Comparison of ENCODE assay signal across 9 cellular contexts in genomic region chr11:120801801-120802689, GRCh38.
DNase-seq lines count a peak whose midpoint lies in the region; ATAC-seq, FAIRE-seq and TF ChIP-seq lines count a peak whose summit lies in the region.
"Had no signal": no experiment of that assay in that cellular context is flagged by ENCODE, and none has a peak within 500 bp of the region (broad histone marks: within the 10 kb centered on the region; RNA-seq: fewer than 3 reads in every experiment).

No MANE protein-coding gene starts in this region.

- FAIRE-seq in HepG2 (lab: Jason Lieb, UNC): peak; percentile 65

- no peak for TF ChIP-seq EP300 in HepG2 (IDR thresholded peaks at IDR 0.05; ENCODE audit: low read depth in 2 of 2, low read length in 2 of 2)
- TF ChIP-seq EP300 in HepG2 (CRISPR knock-in tag; IDR thresholded peaks at IDR 0.05; ENCODE audit: borderline replicate concordance): no peak

- H3K9me3 Mint-ChIP-seq in chondrocyte (ENCODE audit: low read depth): no peaks in the 10 kb centered on the region

- in situ Hi-C loops in HepG2 (cut with HindIII; ENCODE audit: extremely low pct_ligation_motif_present, low pct_unique_long_range_greater_than_20kb): loop anchor here (10.0 kb wide), 1 partner anchor 287 kb away; the partner anchor contains the start of gene GRIK4

- no peaks in the 10 kb centered on the region for H3K36me3 Mint-ChIP-seq in chondrocyte (ENCODE audit: low read depth)

- H2AFZ ChIP-seq in HepG2 (ENCODE audit: low read length): no peak overlapping the region

- DNase-seq in NCI-H524 (lab: John Stamatoyannopoulos, UW) (peak; percentile 18 to 69), NCI-H524 treated with DMSO at 0.1 percent for 48 hours (lab: John Stamatoyannopoulos, UW) (no peak), NAMALWA (ENCODE audit: low spot score) (peak; percentile 52), UCSD-AML1 (lab: John Stamatoyannopoulos, UW; ENCODE audit: unreplicated experiment) (peak; percentile 26), chondrocyte (ENCODE audit: low spot score) (peak; percentile 57), HepG2 (ENCODE audit: low spot score) (peak; percentile 28)
- peak in 2 of 3 experiments; percentile 10 to 15 for DNase-seq in stimulated activated CD4-positive, alpha-beta T cell treated with anti-CD3 and anti-CD28 coated beads, TNF-alpha, amount 100 ng/mL, for 4 hours (ENCODE audit: low read depth in 3 of 3)

- no peaks in the 10 kb centered on the region for H3K36me3 ChIP-seq in HepG2 (replicated peaks in 1 of 2; ENCODE audit: control insufficient read depth in 1 of 2, insufficient read depth in 2 of 2, low read length in 2 of 2)

- peak; percentile 25; the same call in 1 of the 2 replicates for TF ChIP-seq RAD21 in HepG2 (CRISPR knock-in tag; IDR thresholded peaks at IDR 0.05)

- BruUV-seq in HepG2 (replicated peaks; lab: Mats Ljungman, UMichigan): no TSS peak

- no peak overlapping the region for H3K9ac ChIP-seq in HepG2 (ENCODE audit: insufficient read depth, low read depth, low read length)

- no peak for TF ChIP-seq POLR2A in HepG2 (IDR thresholded peaks at IDR 0.05; ENCODE audit: insufficient read depth in 1 of 2, low read depth in 2 of 2, low read length in 2 of 2)

- CTCF ChIA-PET in HepG2 (lab: Yijun Ruan, JAX; ENCODE audit: low intra/inter-chr PET ratio, low total read pairs): interaction anchor here (0.8 to 1.5 kb wide), 3 partner anchors 127 to 291 kb away, joined by 3 to 5 read pairs (median 3); partner anchors contain the start of gene GRIK4

- no peak overlapping the region for H3K4me3 Mint-ChIP-seq in chondrocyte (ENCODE audit: unreplicated experiment)

- TF ChIP-seq CTCF in chondrocyte (IDR thresholded peaks at IDR 0.05) (peak; percentile 89), HepG2 (CRISPR knock-in tag; IDR thresholded peaks at IDR 0.05) (peak; percentile 83)

- no peaks in the 10 kb centered on the region for H4K20me1 ChIP-seq in HepG2 (ENCODE audit: insufficient read depth, low read length)

- POLR2A ChIA-PET in HepG2 (lab: Yijun Ruan, JAX): no interaction called here

- no peaks in the 10 kb centered on the region for H3K9me3 ChIP-seq in HepG2 (ENCODE audit: low read length)

- peak; percentile 87 for ATAC-seq in HepG2
- ATAC-seq in HG03565 (IDR thresholded peaks at IDR 0.05; ENCODE audit: unreplicated experiment): no peak

- no peaks in the 10 kb centered on the region for H3K4me1 Mint-ChIP-seq in chondrocyte (ENCODE audit: low read depth)

- H3K4me3 ChIP-seq in HepG2 (replicated peaks in 1 of 3; ENCODE audit: insufficient read depth in 1 of 3, low read depth in 2 of 3, low read length in 3 of 3): no peak overlapping the region

- no peak overlapping the region for H3K27ac Mint-ChIP-seq in chondrocyte (ENCODE audit: unreplicated experiment)

- 0 out of 5 replicates have a peak, but pooled peaks cover 0 to 2% of the 10 kb centered on the region in 2 experiments for H3K27me3 ChIP-seq in HepG2 (ENCODE audit: control insufficient read depth in 1 of 2, insufficient read depth in 2 of 2, low read length in 2 of 2)

- peaks cover 20% of the 10 kb centered on the region for H3K27me3 Mint-ChIP-seq in chondrocyte (ENCODE audit: low read depth)

- peaks cover 21% of the 10 kb centered on the region for H3K4me1 ChIP-seq in HepG2 (ENCODE audit: insufficient read depth, low read length)

- no peak overlapping the region for H3K4me2 ChIP-seq in HepG2 (ENCODE audit: low read depth, low read length)

- no peak overlapping the region for H3K27ac ChIP-seq in HepG2 (ENCODE audit: extremely low read length, insufficient read depth, low read length)
- H3K27ac ChIP-seq: epithelial cell of prostate had no signal

- H3K79me2 ChIP-seq in HepG2 (ENCODE audit: insufficient read depth, low read length): no peaks in the 10 kb centered on the region

- intact Hi-C loops in HepG2 (cut with micrococcal nuclease; ENCODE audit: unreplicated experiment): loop anchor here (1.0 to 10.0 kb wide), 2 partner anchors 142 to 287 kb away; partner anchors contain the start of gene GRIK4

- WGBS in HepG2 (ENCODE audit: low lambda C conversion rate): 15% methylated on average over 8 of the region's 9 CpGs

TF ChIP-seq in HepG2, 621 proteins besides CTCF, POLR2A, EP300 and RAD21 (continues in another document):
- TF ChIP-seq ZNF562 (CRISPR knock-in tag; IDR thresholded peaks at IDR 0.05; ENCODE audit: borderline replicate concordance): no peak
- no peak for TF ChIP-seq ZNF737 (CRISPR knock-in tag; IDR thresholded peaks at IDR 0.05; ENCODE audit: borderline replicate concordance)
- peak; percentile 48; the same call in 1 of the 2 replicates for TF ChIP-seq THAP9 (CRISPR knock-in tag; IDR thresholded peaks at IDR 0.05; ENCODE audit: borderline replicate concordance)
- TF ChIP-seq ZNF619 (CRISPR knock-in tag; IDR thresholded peaks at IDR 0.05): peak; percentile 62; the same call in 1 of the 2 replicates
- peak; percentile 46; the same call in 1 of the 2 replicates for TF ChIP-seq ZNF350 (CRISPR knock-in tag; IDR thresholded peaks at IDR 0.05; ENCODE audit: borderline replicate concordance, low read depth)
- no peak for TF ChIP-seq PAX8 (CRISPR knock-in tag; IDR thresholded peaks at IDR 0.05; ENCODE audit: borderline replicate concordance)
- TF ChIP-seq STAT5B (CRISPR knock-in tag; IDR thresholded peaks at IDR 0.05): no peak
- no peak for TF ChIP-seq ZNF780A (CRISPR knock-in tag; IDR thresholded peaks at IDR 0.05)
- TF ChIP-seq XRCC5 (optimal IDR thresholded peaks at IDR 0.05; ENCODE audit: low read length): peak; percentile 67
- no peak for TF ChIP-seq MAFG (CRISPR knock-in tag; IDR thresholded peaks at IDR 0.05)
- TF ChIP-seq ZNF687 (CRISPR knock-in tag; IDR thresholded peaks at IDR 0.05): no peak
- TF ChIP-seq SMAD1 (CRISPR knock-in tag; IDR thresholded peaks at IDR 0.05; ENCODE audit: borderline replicate concordance, low read depth): no peak
- TF ChIP-seq ZNF354B (CRISPR knock-in tag; IDR thresholded peaks at IDR 0.05): 0 out of 2 replicates have a peak, but pooled peaks have one; percentile 51
- no peak for TF ChIP-seq ZNF605 (CRISPR knock-in tag; IDR thresholded peaks at IDR 0.05)
- no peak for TF ChIP-seq ZMYM2 (CRISPR knock-in tag; IDR thresholded peaks at IDR 0.05)
- TF ChIP-seq ZNF550 (CRISPR knock-in tag; IDR thresholded peaks at IDR 0.05; ENCODE audit: borderline replicate concordance): no peak
- no peak for TF ChIP-seq FOXM1 (CRISPR knock-in tag; IDR thresholded peaks at IDR 0.05)
- no peak for TF ChIP-seq POLR2G (IDR thresholded peaks at IDR 0.05; ENCODE audit: low read depth, low read length)
